10 cellular contexts compared by ENCODE assay signal in genomic region chr1:110726755-110727154, GRCh38. TPM values are rescaled to one million over a fixed set of nuclear protein-coding genes. Genes with fewer than 3 reads are reported as not detected.
DNase-seq lines count a peak whose midpoint lies in the region; ATAC-seq and TF ChIP-seq lines count a peak whose summit lies in the region.
"Had no signal": no experiment of that assay in that cellular context is flagged by ENCODE, and none has a peak within 500 bp of the region (broad histone marks: within the 10 kb centered on the region; RNA-seq: fewer than 3 reads in every experiment).

No MANE protein-coding gene starts in this region.

- no peaks in the 10 kb centered on the region for H3K9me2 ChIP-seq in SK-N-SH

- H3K27ac ChIP-seq in SK-N-SH (ENCODE audit: low read depth in 2 of 2, low read length in 1 of 2) = no peak overlapping the region
- H3K27ac ChIP-seq in body of pancreas = no peak overlapping the region

- H3K4me2 ChIP-seq in SK-N-SH = no peak overlapping the region

- peaks cover 25% of the 10 kb centered on the region for H3K4me1 Mint-ChIP-seq in activated CD8-positive, alpha-beta memory T cell treated with anti-CD3 and anti-CD28 coated beads, Interleukin-2, amount 10 ng/mL, durations not matched to agents 7 days and 5 days
- peaks cover 23 to 28% of the 10 kb centered on the region in 2 donors for H3K4me1 Mint-ChIP-seq in natural killer cell

- H3K4me1 ChIP-seq in SK-N-SH (ENCODE audit: control insufficient read depth in 1 of 2, insufficient read depth in 2 of 2, low read depth in 1 of 2, low read length in 1 of 2) (no peaks in the 10 kb centered on the region), body of pancreas (no peaks in the 10 kb centered on the region)

- no peaks in the 10 kb centered on the region for H3K27me3 Mint-ChIP-seq in activated CD8-positive, alpha-beta memory T cell treated with anti-CD3 and anti-CD28 coated beads, Interleukin-2, amount 10 ng/mL, durations not matched to agents 7 days and 5 days
- H3K27me3 Mint-ChIP-seq in natural killer cell (ENCODE audit: low read depth in 2 of 2) = no peaks in the 10 kb centered on the region

- H3K9me3 ChIP-seq in SK-N-SH (no peaks in the 10 kb centered on the region), body of pancreas (no peaks in the 10 kb centered on the region)

- H3K4me3 Mint-ChIP-seq in activated CD8-positive, alpha-beta memory T cell treated with anti-CD3 and anti-CD28 coated beads, Interleukin-2, amount 10 ng/mL, durations not matched to agents 7 days and 5 days = peak overlapping the region; percentile 65
- peak overlapping the region; percentile 73 for H3K4me3 Mint-ChIP-seq in natural killer cell

- H3K36me3 Mint-ChIP-seq in activated CD8-positive, alpha-beta memory T cell treated with anti-CD3 and anti-CD28 coated beads, Interleukin-2, amount 10 ng/mL, durations not matched to agents 7 days and 5 days = no peaks in the 10 kb centered on the region
- no peaks in the 10 kb centered on the region for H3K36me3 Mint-ChIP-seq in natural killer cell

- no peak for TF ChIP-seq RAD21 in SK-N-SH (IDR thresholded peaks at IDR 0.05; ENCODE audit: low read length)

- no peak for TF ChIP-seq POLR2A in body of pancreas (IDR thresholded peaks at IDR 0.05)

- H3K27ac Mint-ChIP-seq in activated CD8-positive, alpha-beta memory T cell treated with anti-CD3 and anti-CD28 coated beads, Interleukin-2, amount 10 ng/mL, durations not matched to agents 7 days and 5 days = peak overlapping the region; percentile 84
- H3K27ac Mint-ChIP-seq in natural killer cell = peak overlapping the region; percentile 43 to 61

- peak; percentile 66 for ATAC-seq in activated CD8-positive, alpha-beta memory T cell treated with anti-CD3 and anti-CD28 coated beads, Interleukin-2, amount 10 ng/mL, durations not matched to agents 7 days and 5 days
- ATAC-seq in GM21825 (IDR thresholded peaks at IDR 0.05; ENCODE audit: unreplicated experiment) = peak; percentile 81
- ATAC-seq in natural killer cell = peak in 2 of 3 donors; percentile 28 to 72
- no peak for ATAC-seq in esophagus mucosa
- no peak for ATAC-seq in body of pancreas

- H3K4me3 ChIP-seq in Jurkat, Clone E6-1 (ENCODE audit: low read length) = no peak overlapping the region
- no peak overlapping the region for H3K4me3 ChIP-seq in SK-N-SH (ENCODE audit: low read depth in 2 of 2, low read length in 1 of 2)
- H3K4me3 ChIP-seq in body of pancreas = no peak overlapping the region

- H3K79me2 ChIP-seq in SK-N-SH (ENCODE audit: insufficient read depth) = no peaks in the 10 kb centered on the region

- H4K20me1 ChIP-seq in SK-N-SH (ENCODE audit: insufficient read depth) = no peaks in the 10 kb centered on the region

- no peak for TF ChIP-seq CTCF in natural killer cell (IDR thresholded peaks at IDR 0.05)
- TF ChIP-seq CTCF in SK-N-SH (IDR thresholded peaks at IDR 0.05) = no peak
- no peak for TF ChIP-seq CTCF in body of pancreas (IDR thresholded peaks at IDR 0.05)

- no peak for TF ChIP-seq EP300 in SK-N-SH (IDR thresholded peaks at IDR 0.05; ENCODE audit: borderline replicate concordance in 1 of 2, low read depth in 1 of 2, low read length in 1 of 2)

- H3K9me3 Mint-ChIP-seq in activated CD8-positive, alpha-beta memory T cell treated with anti-CD3 and anti-CD28 coated beads, Interleukin-2, amount 10 ng/mL, durations not matched to agents 7 days and 5 days (ENCODE audit: low read depth) = no peaks in the 10 kb centered on the region
- H3K9me3 Mint-ChIP-seq in natural killer cell = no peaks in the 10 kb centered on the region

- DNase-seq in activated CD8-positive, alpha-beta memory T cell treated with anti-CD3 and anti-CD28 coated beads, Interleukin-2, amount 10 ng/mL, durations not matched to agents 7 days and 5 days = no peak
- no peak for DNase-seq in activated CD8-positive, alpha-beta memory T cell treated with anti-CD3 and anti-CD28 coated beads for 24 hours
- DNase-seq in Jurkat, Clone E6-1 (ENCODE audit: low read depth, low spot score) = peak; percentile 24
- DNase-seq in natural killer cell = no peak
- no peak for DNase-seq in SK-N-SH
- no peak for DNase-seq in body of pancreas
- DNase-seq: NCI-H748 treated with DMSO at 0.1 percent for 48 hours had no signal

- intact Hi-C loops in natural killer cell (cut with micrococcal nuclease) = no loop called here
- intact Hi-C loops in body of pancreas (cut with DNase I) = no loop called here

- H3K36me3 ChIP-seq in SK-N-SH (replicated peaks in 1 of 2; ENCODE audit: control insufficient read depth in 1 of 2, insufficient read depth in 2 of 2, low read length in 1 of 2) (no peaks in the 10 kb centered on the region), body of pancreas (replicated peaks in 1 of 2; ENCODE audit: insufficient read depth in 1 of 2, low read depth in 2 of 2) (no peaks in the 10 kb centered on the region)

- H3F3A ChIP-seq in SK-N-SH (replicated peaks; ENCODE audit: insufficient read depth) = no peaks in the 10 kb centered on the region

- CTCF ChIA-PET in activated CD8-positive, alpha-beta memory T cell treated with anti-CD3 and anti-CD28 coated beads, Interleukin-2, amount 10 ng/mL, durations not matched to agents 7 days and 5 days (lab: Charles Lee) = interaction anchor here (0.9 to 2.1 kb wide), 9 partner anchors 10 to 107 kb away, joined by 3 to 9 read pairs (median 4); no protein-coding TSS in a partner anchor
- CTCF ChIA-PET in SK-N-SH (lab: Yijun Ruan, JAX) = no interaction called here

- POLR2A ChIA-PET in SK-N-SH (lab: Yijun Ruan, JAX) = no interaction called here

- no peak overlapping the region for H3K9ac ChIP-seq in SK-N-SH

- no peak overlapping the region for H2AFZ ChIP-seq in SK-N-SH (ENCODE audit: low read depth)

- no peaks in the 10 kb centered on the region for H3K27me3 ChIP-seq in SK-N-SH (ENCODE audit: insufficient read depth)
- H3K27me3 ChIP-seq in body of pancreas = no peaks in the 10 kb centered on the region

TF ChIP-seq in SK-N-SH, 30 proteins besides CTCF, POLR2A, EP300 and RAD21:
- TF ChIP-seq, protein P1, sequence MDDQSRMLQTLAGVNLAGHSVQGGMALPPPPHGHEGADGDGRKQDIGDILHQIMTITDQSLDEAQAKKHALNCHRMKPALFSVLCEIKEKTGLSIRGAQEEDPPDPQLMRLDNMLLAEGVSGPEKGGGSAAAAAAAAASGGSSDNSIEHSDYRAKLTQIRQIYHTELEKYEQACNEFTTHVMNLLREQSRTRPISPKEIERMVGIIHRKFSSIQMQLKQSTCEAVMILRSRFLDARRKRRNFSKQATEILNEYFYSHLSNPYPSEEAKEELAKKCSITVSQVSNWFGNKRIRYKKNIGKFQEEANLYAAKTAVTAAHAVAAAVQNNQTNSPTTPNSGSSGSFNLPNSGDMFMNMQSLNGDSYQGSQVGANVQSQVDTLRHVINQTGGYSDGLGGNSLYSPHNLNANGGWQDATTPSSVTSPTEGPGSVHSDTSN (IDR thresholded peaks at IDR 0.05) = no peak
- no peak for TF ChIP-seq ZBTB33 (IDR thresholded peaks at IDR 0.05; ENCODE audit: borderline replicate concordance, low read depth)
- TF ChIP-seq USF2 (IDR thresholded peaks at IDR 0.05; ENCODE audit: borderline replicate concordance, low read depth, low read length) = no peak
- no peak for TF ChIP-seq MAX (IDR thresholded peaks at IDR 0.05; ENCODE audit: low read depth)
- TF ChIP-seq CHD2 (IDR thresholded peaks at IDR 0.05; ENCODE audit: low read length, partially characterized antibody) = no peak
- TF ChIP-seq TAF1 (IDR thresholded peaks at IDR 0.05; ENCODE audit: borderline replicate concordance, low read depth, low read length) = no peak
- TF ChIP-seq YY1 (IDR thresholded peaks at IDR 0.05; ENCODE audit: low read depth) = no peak

RNA-seq across cellular contexts. Expression of gene KCNA3, which starts 52.0 kb away (rescaled TPM):
- 10 to 100 TPM; 59.8 to 95.2 TPM for total RNA-seq in activated CD8-positive, alpha-beta memory T cell treated with anti-CD3 and anti-CD28 coated beads, Interleukin-2, amount 10 ng/mL, durations not matched to agents 7 days and 5 days
- 9.2 TPM for polyA plus RNA-seq in Jurkat, Clone E6-1 (2012; ENCODE audit: insufficient read depth, insufficient read length)
- 10 to 100 TPM; 19.7 to 36.2 (median 30.3) TPM for total RNA-seq in natural killer cell
- polyA plus RNA-seq in SK-N-SH (2012; rRNA removed) = 0.02 TPM in 1 of 2 replicates, not detected in the other
- polyA plus RNA-seq in SK-N-SH (2012; cell fraction: cytosol; rRNA removed) = 0.01 and 0.08 TPM in 2 replicates
- polyA plus RNA-seq in SK-N-SH (2012; cell fraction: nucleus; rRNA removed) = not detected in 2 replicates
- total RNA-seq in esophagus mucosa = 0.28 TPM
- total RNA-seq in body of pancreas = 1 to 10 TPM; 1.3 to 2.3 TPM
- total RNA-seq: endothelial cell of umbilical vein had no signal
- polyA plus RNA-seq: endothelial cell of umbilical vein had no signal

Comparison
In these comparisons a context has a peak if more than half of its experiments do, and no peak if none do; other contexts are left out.
1. ATAC-seq: peak in activated CD8-positive, alpha-beta memory T cell treated with anti-CD3 and anti-CD28 coated beads, Interleukin-2, amount 10 ng/mL, durations not matched to agents 7 days and 5 days (single experiment), GM21825 (single experiment) and natural killer cell (2 of 3); none in esophagus mucosa (single experiment) and body of pancreas (single experiment).
2. RNA of gene KCNA3, which starts 52.0 kb away (total RNA-seq): 59.8 to 95.2 TPM in activated CD8-positive, alpha-beta memory T cell treated with anti-CD3 and anti-CD28 coated beads, Interleukin-2, amount 10 ng/mL, durations not matched to agents 7 days and 5 days and 19.7 to 36.2 TPM in natural killer cell; 1.3 to 2.3 TPM in body of pancreas and 0.28 TPM in esophagus mucosa (single experiment); every median in the first group is over 4 times any median in the second.